8 cellular contexts compared by ENCODE assay signal in genomic region chr9:21334969-21335632, GRCh38. TPM values are rescaled to one million over a fixed set of nuclear protein-coding genes. Genes with fewer than 3 reads are reported as not detected.
DNase-seq lines count a peak whose midpoint lies in the region; ATAC-seq and TF ChIP-seq lines count a peak whose summit lies in the region.

Gene KLHL9, minus strand, starts transcription at chr9:21335404. Its CDS starts 545 bp downstream, at chr9:21334859.

- CTCF ChIA-PET in CD4-positive, alpha-beta memory T cell (lab: Charles Lee; ENCODE audit: partially characterized antibody) = interaction anchor here (0.6 to 2.6 kb wide), 13 partner anchors 8 to 454 kb away, joined by 3 to 35 read pairs (median 4); no protein-coding TSS in a partner anchor

- H3K27ac Mint-ChIP-seq in CD4-positive, alpha-beta memory T cell = peak within 1 kb of the TSS; percentile 95 to 98 (median 97)

- H3K36me3 ChIP-seq in CD4-positive, alpha-beta memory T cell (ENCODE audit: insufficient read depth, low read length) = no peaks in the 10 kb centered on the region
- peaks cover 0 to 9% of the 10 kb centered on the region in 2 donors for H3K36me3 ChIP-seq in mucosa of rectum (ENCODE audit: control insufficient read depth in 2 of 2, insufficient read depth in 2 of 2, low read length in 2 of 2)

- peak within 1 kb of the TSS; percentile 98 for H3K27ac ChIP-seq in CD4-positive, alpha-beta memory T cell (ENCODE audit: low read depth, low read length)
- H3K27ac ChIP-seq in HL-60 (replicated peaks) = peak within 1 kb of the TSS; percentile 96
- H3K27ac ChIP-seq in mucosa of rectum (ENCODE audit: low read depth in 2 of 2, low read length in 2 of 2) = peak within 1 kb of the TSS; percentile 92 to 94

- H3K9me3 ChIP-seq in CD4-positive, alpha-beta memory T cell (ENCODE audit: control insufficient read depth in 1 of 2, low read length in 2 of 2) = no peaks in the 10 kb centered on the region
- H3K9me3 ChIP-seq in mucosa of rectum (ENCODE audit: control insufficient read depth in 2 of 2, low read length in 2 of 2) = no peaks in the 10 kb centered on the region

- DNase-seq in CD4-positive, alpha-beta memory T cell = peak; percentile 86 to 88 (median 88)
- DNase-seq in HL-60 (ENCODE audit: low read depth in 1 of 2, low spot score in 1 of 2) (peak; percentile 47 to 78), NK-92 (lab: John Stamatoyannopoulos, UW; ENCODE audit: unreplicated experiment) (peak; percentile 37), activated T-cell treated with anti-CD3 and anti-CD28 coated beads for 4 hours (peak; percentile 74), erythroblast (lab: John Stamatoyannopoulos, UW) (peak; percentile 92 to 94)
- DNase-seq in stimulated activated CD8-positive, alpha-beta memory T cell treated with anti-CD3 and anti-CD28 coated beads, Interleukin-4, amount 100 ng/mL, for 4 hours (ENCODE audit: low read depth in 2 of 2, low spot score in 1 of 2) = peak; percentile 66 to 75

- no peaks in the 10 kb centered on the region for H3K27me3 ChIP-seq in CD4-positive, alpha-beta memory T cell (ENCODE audit: insufficient read depth, low read length)
- no peaks in the 10 kb centered on the region for H3K27me3 ChIP-seq in HL-60 (ENCODE audit: insufficient read depth, poor library complexity, severe bottlenecking)
- H3K27me3 ChIP-seq in mucosa of rectum (ENCODE audit: control insufficient read depth in 2 of 2, insufficient read depth in 2 of 2, low read length in 2 of 2) = no peaks in the 10 kb centered on the region

- POLR2A ChIA-PET in CD4-positive, alpha-beta memory T cell (lab: Charles Lee; ENCODE audit: partially characterized antibody) = interaction anchor here (0.6 to 2.1 kb wide), 13 partner anchors 9 to 713 kb away, joined by 3 to 17 read pairs (median 4); partner anchors contain the start of gene MLLT3

- TF ChIP-seq CTCF in HL-60 (IDR thresholded peaks at IDR 0.05; ENCODE audit: insufficient read depth, low read length) = no peak

- TF ChIP-seq POLR2A in erythroblast (IDR thresholded peaks at IDR 0.05; ENCODE audit: low read length) = peak; percentile 76

- peak; percentile 88 for ATAC-seq in GM19455 (IDR thresholded peaks at IDR 0.05; ENCODE audit: unreplicated experiment)

- H3K9me3 Mint-ChIP-seq in CD4-positive, alpha-beta memory T cell = peaks cover 0 to 2% (median 0%) of the 10 kb centered on the region in 8 donors

- peaks cover 35 to 68% (median 48%) of the 10 kb centered on the region in 4 donors for H3K4me1 Mint-ChIP-seq in CD4-positive, alpha-beta memory T cell

- intact Hi-C loops in CD4-positive, alpha-beta memory T cell (cut with micrococcal nuclease) = loop anchor here (1.0 to 10.0 kb wide), 5 partner anchors 9 to 710 kb away; partner anchors contain the start of genes CDKN2A, CDKN2B-AS1, MLLT3 and MTAP

- peak within 1 kb of the TSS; percentile 95 to 99 for H3K9ac ChIP-seq in mucosa of rectum (ENCODE audit: low read depth in 1 of 2, low read length in 2 of 2)

- peaks cover 16 to 38% of the 10 kb centered on the region in 2 donors for H3K36me3 Mint-ChIP-seq in CD4-positive, alpha-beta memory T cell

- peaks cover 0 to 4% of the 10 kb centered on the region in 2 donors for H3K27me3 Mint-ChIP-seq in CD4-positive, alpha-beta memory T cell

- H3K4me1 ChIP-seq in CD4-positive, alpha-beta memory T cell (ENCODE audit: insufficient read depth, low read length) = peaks cover 57% of the 10 kb centered on the region
- peaks cover 9 to 21% of the 10 kb centered on the region in 2 donors for H3K4me1 ChIP-seq in mucosa of rectum (ENCODE audit: control insufficient read depth in 2 of 2, insufficient read depth in 2 of 2, low read length in 2 of 2)

- H3K4me3 Mint-ChIP-seq in CD4-positive, alpha-beta memory T cell = peak within 1 kb of the TSS; percentile 89 to 97 (median 94)

- peak within 1 kb of the TSS; percentile 80 to 96 for H3K4me3 ChIP-seq in CD4-positive, alpha-beta memory T cell (ENCODE audit: low read length in 2 of 2)
- H3K4me3 ChIP-seq in HL-60 (replicated peaks; ENCODE audit: insufficient read depth, low read length) (peak within 1 kb of the TSS; percentile 64), mucosa of rectum (ENCODE audit: low read length in 2 of 2) (peak within 1 kb of the TSS; percentile 90 to 99)

RNA-seq across cellular contexts. Expression of gene KLHL9, which starts in this region (rescaled TPM):
- 10 to 100 TPM; 38.7 to 40.1 TPM for total RNA-seq in CD4-positive, alpha-beta memory T cell
- polyA plus RNA-seq in CD4-positive, alpha-beta memory T cell = 10 to 100 TPM; 14.3 to 18.1 TPM

Comparison
In these comparisons a context has a peak if more than half of its experiments do, and no peak if none do; other contexts are left out.
1. Peak in every context shown above with its lines: DNase-seq, ATAC-seq, H3K4me3 ChIP-seq and H3K27ac ChIP-seq.
2. DNase-seq: peak in every context shown above with its lines; median percentile 93 in erythroblast; 88 in CD4-positive, alpha-beta memory T cell; 74 in activated T-cell treated with anti-CD3 and anti-CD28 coated beads for 4 hours; 70 in stimulated activated CD8-positive, alpha-beta memory T cell treated with anti-CD3 and anti-CD28 coated beads, Interleukin-4, amount 100 ng/mL, for 4 hours; 62 in HL-60; 37 in NK-92.